8 cellular contexts compared by ENCODE assay signal in the genomic region with DNA sequence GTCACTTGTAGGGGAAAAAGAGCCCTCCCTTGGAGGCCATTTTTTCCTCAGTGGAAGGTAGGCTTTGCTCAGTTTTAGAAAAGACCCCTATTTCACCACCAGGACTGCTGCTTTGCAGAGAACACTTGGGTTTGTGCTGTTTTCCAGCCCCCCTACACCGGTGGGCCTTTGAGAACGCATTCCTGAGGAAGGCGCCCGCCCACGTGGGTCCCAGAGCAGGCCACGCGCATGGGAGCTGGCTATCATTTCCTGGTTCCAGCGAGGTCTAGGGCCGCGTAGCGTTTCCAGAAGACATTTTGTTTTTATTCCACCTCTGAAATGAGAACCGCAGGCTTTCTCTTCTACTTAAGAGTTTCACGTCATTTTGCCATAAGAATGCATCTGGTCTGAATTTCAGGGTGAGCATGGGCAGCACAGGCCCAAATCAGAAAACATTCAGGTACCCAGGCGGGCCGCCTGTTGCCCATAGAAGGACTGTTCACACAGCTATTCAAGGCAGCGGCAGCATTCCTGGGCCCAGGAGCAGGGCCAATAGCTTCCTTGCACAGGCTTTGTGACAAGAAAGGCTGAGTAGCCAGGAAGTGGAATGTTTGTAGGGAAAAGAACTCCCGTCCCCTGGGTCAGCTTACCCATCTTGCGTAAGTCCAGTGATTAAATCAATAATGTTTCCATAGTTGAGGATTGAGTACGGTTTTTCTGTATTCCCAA. TPM values are rescaled to one million over a fixed set of nuclear protein-coding genes. Genes with fewer than 3 reads are reported as not detected.
DNase-seq lines count a peak whose midpoint lies in the region; ATAC-seq and TF ChIP-seq lines count a peak whose summit lies in the region.

No MANE protein-coding gene starts in this region.

- 0 out of 2 replicates have a peak, but pooled peaks cover 2% of the 10 kb centered on the region for H3K27me3 ChIP-seq in H7 (ENCODE audit: control insufficient read depth, insufficient read depth, low read length)
- H3K27me3 ChIP-seq in esophagus squamous epithelium: no peaks in the 10 kb centered on the region
- no peaks in the 10 kb centered on the region for H3K27me3 ChIP-seq in muscle layer of colon (ENCODE audit: control insufficient read depth in 1 of 2, insufficient read depth in 2 of 2, low read length in 2 of 2)
- no peaks in the 10 kb centered on the region for H3K27me3 ChIP-seq in uterus

- 17 to 29% methylated on average over 16 to 17 of the region's 19 CpGs for WGBS in esophagus squamous epithelium, 2 donors

- intact Hi-C loops in esophagus squamous epithelium (cut with DNase I): no loop called here
- intact Hi-C loops in uterus (cut with DNase I; ENCODE audit: low total_unique reads): no loop called here

- H3K4me1 ChIP-seq in esophagus squamous epithelium (peaks cover 21 to 46% (median 29%) of the 10 kb centered on the region in 3 donors), muscle layer of colon (ENCODE audit: insufficient read depth, low read length) (peaks cover 30% of the 10 kb centered on the region), uterus (peaks cover 3 to 8% of the 10 kb centered on the region in 2 donors)

- TF ChIP-seq POLR2A in esophagus squamous epithelium (IDR thresholded peaks at IDR 0.05) (peak in 1 of 4 donors; percentile 14), uterus (IDR thresholded peaks at IDR 0.05) (peak in 1 of 2 donors; percentile 43)

- H3K4me3 ChIP-seq in H7 (ENCODE audit: insufficient read depth, low read depth, low read length) (peak overlapping the region; percentile 99), WI38 (ENCODE audit: low read depth, low read length) (peak overlapping the region; percentile 57), esophagus squamous epithelium (peak overlapping the region; percentile 73 to 99 (median 92)), muscle layer of colon (ENCODE audit: low read depth in 1 of 2, low read length in 2 of 2) (peak overlapping the region; percentile 48 to 69), uterus (peak overlapping the region; percentile 74 to 95)

- ATAC-seq in GM21825 (IDR thresholded peaks at IDR 0.05; ENCODE audit: unreplicated experiment): no peak

- peaks cover 1% of the 10 kb centered on the region for H3K36me3 ChIP-seq in H7 (replicated peaks; ENCODE audit: control insufficient read depth, insufficient read depth, low read length)
- peaks cover 0 to 2% (median 0%) of the 10 kb centered on the region in 3 donors for H3K36me3 ChIP-seq in esophagus squamous epithelium
- peaks cover 5% of the 10 kb centered on the region for H3K36me3 ChIP-seq in muscle layer of colon (ENCODE audit: insufficient read depth, low read length)
- H3K36me3 ChIP-seq in uterus: no peaks in the 10 kb centered on the region

- H3K27ac ChIP-seq in esophagus squamous epithelium: peak overlapping the region; percentile 96 to 100 (median 98)
- peak overlapping the region; percentile 99 for H3K27ac ChIP-seq in muscle layer of colon (ENCODE audit: low read depth, low read length)
- H3K27ac ChIP-seq in uterus: peak overlapping the region; percentile 99 to 100

- no peak for TF ChIP-seq CTCF in WI38 (IDR thresholded peaks at IDR 0.05; ENCODE audit: low read depth, low read length)
- TF ChIP-seq CTCF in esophagus squamous epithelium (IDR thresholded peaks at IDR 0.05): peak in 3 of 6 experiments; percentile 29 to 39 (median 34)
- peak in 1 of 4 experiments; percentile 18 for TF ChIP-seq CTCF in uterus (IDR thresholded peaks at IDR 0.05)

- peak; percentile 86 for DNase-seq in H7
- no peak for DNase-seq in esophagus squamous epithelium (lab: John Stamatoyannopoulos, UW)
- peak; percentile 80 to 81 for DNase-seq in uterus
- no peak for DNase-seq in SIG-M5 (lab: John Stamatoyannopoulos, UW)
- no peak for DNase-seq in NCI-H524 treated with DMSO at 0.1 percent for 48 hours (lab: John Stamatoyannopoulos, UW)

- peak overlapping the region; percentile 81 for H3K9ac ChIP-seq in muscle layer of colon (ENCODE audit: low read length)

- H3K9me3 ChIP-seq in esophagus squamous epithelium: no peaks in the 10 kb centered on the region
- no peaks in the 10 kb centered on the region for H3K9me3 ChIP-seq in muscle layer of colon (ENCODE audit: low read length)
- H3K9me3 ChIP-seq in uterus: no peaks in the 10 kb centered on the region

RNA-seq across cellular contexts. Expression of a gene that starts 1.3 kb away (rescaled TPM):
- 35.0 and 41.1 TPM in 2 replicates for total RNA-seq in H7 (2014; rRNA removed; shearing (Covaris generic))
- total RNA-seq in esophagus squamous epithelium: 10 to 100 TPM; 45.9 to 68.1 (median 55.1) TPM
- 10 to 100 TPM; 17.4 to 31.1 (median 20.6) TPM for total RNA-seq in uterus

RNA-seq across cellular contexts. Expression of a gene that starts 9.5 kb away (rescaled TPM):
- 36.6 and 44.5 TPM in 2 replicates for total RNA-seq in H7 (2014; rRNA removed; shearing (Covaris generic))
- total RNA-seq in esophagus squamous epithelium: 10 to 100 TPM in 1 of 4 donors, 1 to 10 TPM in 3; 6.7 to 12.1 (median 8.7) TPM
- total RNA-seq in uterus: 10 to 100 TPM in 2 of 4 donors, 1 to 10 TPM in 2; 1.8 to 29.6 (median 15.0) TPM

RNA-seq across cellular contexts. Expression of a gene that starts 20.7 kb away (rescaled TPM):
- 47.7 and 62.9 TPM in 2 replicates for total RNA-seq in H7 (2014; rRNA removed; shearing (Covaris generic))
- total RNA-seq in esophagus squamous epithelium (10 to 100 TPM in 3 of 4 donors, 1 to 10 TPM in 1; 4.8 to 17.1 (median 13.3) TPM), uterus (10 to 100 TPM; 19.1 to 23.9 (median 21.9) TPM)

RNA-seq across cellular contexts. Expression of a gene that starts 24.2 kb away (rescaled TPM):
- total RNA-seq in H7 (2014; rRNA removed; shearing (Covaris generic)): 40.3 and 40.4 TPM in 2 replicates
- total RNA-seq in esophagus squamous epithelium: 10 to 100 TPM in 3 of 4 donors, 1 to 10 TPM in 1; 7.2 to 26.0 (median 16.0) TPM
- total RNA-seq in uterus: 10 to 100 TPM; 26.5 to 79.7 (median 47.6) TPM

RNA-seq across cellular contexts. Expression of a gene that starts 48.9 kb away (rescaled TPM):
- total RNA-seq in H7 (2014; rRNA removed; shearing (Covaris generic)): 0.10 and 0.15 TPM in 2 replicates
- total RNA-seq in esophagus squamous epithelium: not detected
- total RNA-seq in uterus: not detected

Comparison
In these comparisons a context has a peak if more than half of its experiments do, and no peak if none do; other contexts are left out.
1. DNase-seq: peak in H7 (single experiment) and uterus (2 of 2); none in esophagus squamous epithelium (single experiment), SIG-M5 (single experiment) and NCI-H524 treated with DMSO at 0.1 percent for 48 hours (single experiment).
2. Peak in every context shown above with its lines, with median percentiles within 50 percentile points of each other: H3K4me3 ChIP-seq and H3K27ac ChIP-seq.